Comparison of ENCODE assay signal across 1 cellular context in the genomic region with DNA sequence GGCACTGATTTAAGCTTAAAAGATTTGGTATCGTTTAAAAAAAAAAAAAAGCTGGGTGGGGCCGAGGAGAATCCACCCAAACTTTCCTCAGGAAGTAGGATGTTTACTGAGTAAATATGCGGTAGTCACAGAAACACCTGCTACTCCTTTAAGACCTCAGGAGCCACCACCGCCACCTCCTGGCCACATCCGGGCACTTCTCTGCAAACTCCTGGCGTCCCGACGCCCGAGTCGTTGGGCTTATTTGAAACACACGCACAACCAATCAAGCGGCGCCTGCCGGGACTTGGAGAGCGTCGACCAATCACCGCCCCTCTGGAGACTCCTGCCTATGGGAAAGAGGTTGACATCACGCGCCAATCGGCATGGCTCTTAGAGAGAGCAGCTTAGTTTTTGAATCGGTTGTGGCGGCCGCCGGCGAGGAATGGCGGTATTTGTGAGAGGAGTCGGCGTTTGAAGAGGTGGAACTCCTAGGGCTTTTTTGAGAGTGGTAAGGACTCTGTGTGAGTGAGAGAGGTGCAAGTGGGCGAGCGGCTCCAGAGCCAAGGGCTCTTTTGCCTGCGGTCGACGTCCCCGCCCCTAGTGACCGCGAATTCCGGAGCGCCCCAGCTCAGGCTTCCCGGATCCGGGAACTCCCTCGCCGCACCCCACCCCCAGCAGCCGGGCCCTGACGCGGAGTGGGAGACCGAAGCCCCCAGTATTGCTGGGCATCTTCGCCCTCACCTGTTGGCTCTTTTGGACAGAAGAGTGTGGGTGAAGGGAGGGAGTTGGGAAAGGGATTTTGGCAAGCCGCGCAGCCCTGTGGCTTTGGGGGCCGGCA.
A peak's percentile ranks its signal among the peaks of the same experiment; 100 is the strongest.
TF ChIP-seq lines count a peak whose summit lies in the region.

A gene with protein sequence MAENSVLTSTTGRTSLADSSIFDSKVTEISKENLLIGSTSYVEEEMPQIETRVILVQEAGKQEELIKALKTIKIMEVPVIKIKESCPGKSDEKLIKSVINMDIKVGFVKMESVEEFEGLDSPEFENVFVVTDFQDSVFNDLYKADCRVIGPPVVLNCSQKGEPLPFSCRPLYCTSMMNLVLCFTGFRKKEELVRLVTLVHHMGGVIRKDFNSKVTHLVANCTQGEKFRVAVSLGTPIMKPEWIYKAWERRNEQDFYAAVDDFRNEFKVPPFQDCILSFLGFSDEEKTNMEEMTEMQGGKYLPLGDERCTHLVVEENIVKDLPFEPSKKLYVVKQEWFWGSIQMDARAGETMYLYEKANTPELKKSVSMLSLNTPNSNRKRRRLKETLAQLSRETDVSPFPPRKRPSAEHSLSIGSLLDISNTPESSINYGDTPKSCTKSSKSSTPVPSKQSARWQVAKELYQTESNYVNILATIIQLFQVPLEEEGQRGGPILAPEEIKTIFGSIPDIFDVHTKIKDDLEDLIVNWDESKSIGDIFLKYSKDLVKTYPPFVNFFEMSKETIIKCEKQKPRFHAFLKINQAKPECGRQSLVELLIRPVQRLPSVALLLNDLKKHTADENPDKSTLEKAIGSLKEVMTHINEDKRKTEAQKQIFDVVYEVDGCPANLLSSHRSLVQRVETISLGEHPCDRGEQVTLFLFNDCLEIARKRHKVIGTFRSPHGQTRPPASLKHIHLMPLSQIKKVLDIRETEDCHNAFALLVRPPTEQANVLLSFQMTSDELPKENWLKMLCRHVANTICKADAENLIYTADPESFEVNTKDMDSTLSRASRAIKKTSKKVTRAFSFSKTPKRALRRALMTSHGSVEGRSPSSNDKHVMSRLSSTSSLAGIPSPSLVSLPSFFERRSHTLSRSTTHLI (plus strand): TSS at position 359 of the 820 bp plus-strand sequence. CDS start 3,805 bp downstream, outside the sequence.

TF ChIP-seq in K562, 482 proteins besides CTCF, POLR2A, EP300 and RAD21 (continued from another document):
- TF ChIP-seq, protein P1, sequence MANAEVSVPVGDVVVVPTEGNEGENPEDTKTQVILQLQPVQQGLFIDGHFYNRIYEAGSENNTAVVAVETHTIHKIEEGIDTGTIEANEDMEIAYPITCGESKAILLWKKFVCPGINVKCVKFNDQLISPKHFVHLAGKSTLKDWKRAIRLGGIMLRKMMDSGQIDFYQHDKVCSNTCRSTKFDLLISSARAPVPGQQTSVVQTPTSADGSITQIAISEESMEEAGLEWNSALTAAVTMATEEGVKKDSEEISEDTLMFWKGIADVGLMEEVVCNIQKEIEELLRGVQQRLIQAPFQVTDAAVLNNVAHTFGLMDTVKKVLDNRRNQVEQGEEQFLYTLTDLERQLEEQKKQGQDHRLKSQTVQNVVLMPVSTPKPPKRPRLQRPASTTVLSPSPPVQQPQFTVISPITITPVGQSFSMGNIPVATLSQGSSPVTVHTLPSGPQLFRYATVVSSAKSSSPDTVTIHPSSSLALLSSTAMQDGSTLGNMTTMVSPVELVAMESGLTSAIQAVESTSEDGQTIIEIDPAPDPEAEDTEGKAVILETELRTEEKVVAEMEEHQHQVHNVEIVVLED (CRISPR knock-in tag; IDR thresholded peaks at IDR 0.05) = peak; percentile 86
- TF ChIP-seq, protein P2, sequence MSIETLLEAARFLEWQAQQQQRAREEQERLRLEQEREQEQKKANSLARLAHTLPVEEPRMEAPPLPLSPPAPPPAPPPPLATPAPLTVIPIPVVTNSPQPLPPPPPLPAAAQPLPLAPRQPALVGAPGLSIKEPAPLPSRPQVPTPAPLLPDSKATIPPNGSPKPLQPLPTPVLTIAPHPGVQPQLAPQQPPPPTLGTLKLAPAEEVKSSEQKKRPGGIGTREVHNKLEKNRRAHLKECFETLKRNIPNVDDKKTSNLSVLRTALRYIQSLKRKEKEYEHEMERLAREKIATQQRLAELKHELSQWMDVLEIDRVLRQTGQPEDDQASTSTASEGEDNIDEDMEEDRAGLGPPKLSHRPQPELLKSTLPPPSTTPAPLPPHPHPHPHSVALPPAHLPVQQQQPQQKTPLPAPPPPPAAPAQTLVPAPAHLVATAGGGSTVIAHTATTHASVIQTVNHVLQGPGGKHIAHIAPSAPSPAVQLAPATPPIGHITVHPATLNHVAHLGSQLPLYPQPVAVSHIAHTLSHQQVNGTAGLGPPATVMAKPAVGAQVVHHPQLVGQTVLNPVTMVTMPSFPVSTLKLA (conservative IDR thresholded peaks at IDR 0.05) = peak; percentile 77 to 86
- no peak for TF ChIP-seq ZBTB1 (CRISPR knock-in tag; IDR thresholded peaks at IDR 0.05; ENCODE audit: borderline replicate concordance, low read depth)
- TF ChIP-seq, protein P3, sequence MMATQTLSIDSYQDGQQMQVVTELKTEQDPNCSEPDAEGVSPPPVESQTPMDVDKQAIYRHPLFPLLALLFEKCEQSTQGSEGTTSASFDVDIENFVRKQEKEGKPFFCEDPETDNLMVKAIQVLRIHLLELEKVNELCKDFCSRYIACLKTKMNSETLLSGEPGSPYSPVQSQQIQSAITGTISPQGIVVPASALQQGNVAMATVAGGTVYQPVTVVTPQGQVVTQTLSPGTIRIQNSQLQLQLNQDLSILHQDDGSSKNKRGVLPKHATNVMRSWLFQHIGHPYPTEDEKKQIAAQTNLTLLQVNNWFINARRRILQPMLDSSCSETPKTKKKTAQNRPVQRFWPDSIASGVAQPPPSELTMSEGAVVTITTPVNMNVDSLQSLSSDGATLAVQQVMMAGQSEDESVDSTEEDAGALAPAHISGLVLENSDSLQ (IDR thresholded peaks at IDR 0.05) = 0 out of 2 replicates have a peak, but pooled peaks have one; percentile 35
- TF ChIP-seq, protein P4, sequence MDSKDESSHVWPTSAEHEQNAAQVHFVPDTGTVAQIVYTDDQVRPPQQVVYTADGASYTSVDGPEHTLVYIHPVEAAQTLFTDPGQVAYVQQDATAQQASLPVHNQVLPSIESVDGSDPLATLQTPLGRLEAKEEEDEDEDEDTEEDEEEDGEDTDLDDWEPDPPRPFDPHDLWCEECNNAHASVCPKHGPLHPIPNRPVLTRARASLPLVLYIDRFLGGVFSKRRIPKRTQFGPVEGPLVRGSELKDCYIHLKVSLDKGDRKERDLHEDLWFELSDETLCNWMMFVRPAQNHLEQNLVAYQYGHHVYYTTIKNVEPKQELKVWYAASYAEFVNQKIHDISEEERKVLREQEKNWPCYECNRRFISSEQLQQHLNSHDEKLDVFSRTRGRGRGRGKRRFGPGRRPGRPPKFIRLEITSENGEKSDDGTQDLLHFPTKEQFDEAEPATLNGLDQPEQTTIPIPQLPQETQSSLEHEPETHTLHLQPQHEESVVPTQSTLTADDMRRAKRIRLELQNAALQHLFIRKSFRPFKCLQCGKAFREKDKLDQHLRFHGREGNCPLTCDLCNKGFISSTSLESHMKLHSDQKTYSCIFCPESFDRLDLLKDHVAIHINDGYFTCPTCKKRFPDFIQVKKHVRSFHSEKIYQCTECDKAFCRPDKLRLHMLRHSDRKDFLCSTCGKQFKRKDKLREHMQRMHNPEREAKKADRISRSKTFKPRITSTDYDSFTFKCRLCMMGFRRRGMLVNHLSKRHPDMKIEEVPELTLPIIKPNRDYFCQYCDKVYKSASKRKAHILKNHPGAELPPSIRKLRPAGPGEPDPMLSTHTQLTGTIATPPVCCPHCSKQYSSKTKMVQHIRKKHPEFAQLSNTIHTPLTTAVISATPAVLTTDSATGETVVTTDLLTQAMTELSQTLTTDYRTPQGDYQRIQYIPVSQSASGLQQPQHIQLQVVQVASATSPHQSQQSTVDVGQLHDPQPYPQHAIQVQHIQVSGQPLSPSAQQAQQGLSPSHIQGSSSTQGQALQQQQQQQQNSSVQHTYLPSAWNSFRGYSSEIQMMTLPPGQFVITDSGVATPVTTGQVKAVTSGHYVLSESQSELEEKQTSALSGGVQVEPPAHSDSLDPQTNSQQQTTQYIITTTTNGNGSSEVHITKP (IDR thresholded peaks at IDR 0.05; ENCODE audit: partially characterized antibody) = peak; percentile 91
- no peak for TF ChIP-seq MAFK (IDR thresholded peaks at IDR 0.05; ENCODE audit: low read length)
- peak; percentile 79 for TF ChIP-seq SAP30 (IDR thresholded peaks at IDR 0.05; ENCODE audit: borderline replicate concordance, insufficient read depth, low read depth, low read length, poor library complexity, severe bottlenecking)
TF ChIP-seq in K562: peak in this region for 120.
